ENCODE assay signal across 11 cellular contexts in the genomic region with DNA sequence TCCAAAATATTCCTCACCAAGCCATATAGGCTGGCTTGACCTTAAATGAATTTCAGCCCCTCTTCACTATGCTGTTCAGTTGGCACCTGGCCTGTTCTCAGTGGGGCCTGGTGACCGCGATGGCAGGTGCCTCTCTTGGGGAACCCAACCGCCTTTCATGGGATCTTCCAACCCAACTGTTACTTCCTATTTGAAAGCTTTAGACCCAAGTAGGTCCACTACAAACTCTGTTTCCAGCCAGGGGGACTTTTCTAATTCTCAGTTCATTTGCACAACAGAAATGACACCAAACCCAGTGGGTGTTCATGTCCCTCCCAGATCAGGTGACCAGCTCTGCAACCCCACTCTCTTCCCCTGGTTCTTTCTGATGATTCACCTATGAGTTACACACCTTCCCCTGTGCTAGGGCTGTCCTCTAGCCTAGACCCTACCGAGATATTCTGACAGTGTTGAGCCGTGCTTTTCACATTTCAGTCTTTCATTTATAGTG. TPM values are rescaled to one million over a fixed set of nuclear protein-coding genes. Genes with fewer than 3 reads are reported as not detected.
DNase-seq lines count a peak whose midpoint lies in the region; ATAC-seq and TF ChIP-seq lines count a peak whose summit lies in the region.
"Had no signal": no experiment of that assay in that cellular context is flagged by ENCODE, and none has a peak within 500 bp of the region (broad histone marks: within the 10 kb centered on the region; RNA-seq: fewer than 3 reads in every experiment).

No MANE protein-coding gene starts in this region.

- no peaks in the 10 kb centered on the region for H3K36me3 Mint-ChIP-seq in CD8-positive, alpha-beta memory T cell

- peaks cover 91% of the 10 kb centered on the region for H3K4me1 ChIP-seq in OCI-LY3 (ENCODE audit: low read length)
- no peaks in the 10 kb centered on the region for H3K4me1 ChIP-seq in thyroid gland
- H3K4me1 ChIP-seq in CD8-positive, alpha-beta memory T cell (ENCODE audit: insufficient read depth, low read length) = no peaks in the 10 kb centered on the region

- no peaks in the 10 kb centered on the region for H3K9me3 ChIP-seq in OCI-LY3 (ENCODE audit: insufficient read depth, low read length)
- H3K9me3 ChIP-seq in thyroid gland = no peaks in the 10 kb centered on the region
- no peaks in the 10 kb centered on the region for H3K9me3 ChIP-seq in CD8-positive, alpha-beta memory T cell (ENCODE audit: low read length)

- WGBS in thyroid gland, 2 donors = 92 to 95% methylated on average over 5 of the region's 5 CpGs

- DNase-seq in GM12864 (ENCODE audit: low read depth) = peak; percentile 94
- peak; percentile 51 for DNase-seq in GM19238 (ENCODE audit: insufficient read length, low spot score)
- DNase-seq in thyroid gland = no peak
- no peak for DNase-seq in CD8-positive, alpha-beta memory T cell
- DNase-seq in GM19240 (ENCODE audit: insufficient read length, low spot score) = no peak
- no peak for DNase-seq in UCSD-AML1 (lab: John Stamatoyannopoulos, UW; ENCODE audit: unreplicated experiment)
- DNase-seq: effector memory CD8-positive, alpha-beta T cell; Karpas-422; kidney had no signal

- POLR2A ChIA-PET in CD8-positive, alpha-beta memory T cell (lab: Charles Lee) = no interaction called here

- H3K79me2 ChIP-seq in OCI-LY3 (ENCODE audit: low read length) = peaks cover 15% of the 10 kb centered on the region

- H3K4me2 ChIP-seq in OCI-LY3 (ENCODE audit: low read length) = peak overlapping the region; percentile 63

- no peaks in the 10 kb centered on the region for H3K4me1 Mint-ChIP-seq in CD8-positive, alpha-beta memory T cell

- no peak for TF ChIP-seq CTCF in GM12864 (IDR thresholded peaks at IDR 0.05; ENCODE audit: low read depth, low read length, missing control alignments)
- no peak for TF ChIP-seq CTCF in OCI-LY3 (IDR thresholded peaks at IDR 0.05; ENCODE audit: low read depth, low read length)
- TF ChIP-seq CTCF in thyroid gland (IDR thresholded peaks at IDR 0.05) = no peak

- peak overlapping the region in 1 of 7 donors; percentile 17 for H3K4me3 Mint-ChIP-seq in CD8-positive, alpha-beta memory T cell
- H3K4me3 Mint-ChIP-seq: effector memory CD8-positive, alpha-beta T cell had no signal

- no peaks in the 10 kb centered on the region for H4K20me1 ChIP-seq in OCI-LY3 (ENCODE audit: insufficient read depth, low read length)

- no peak overlapping the region for H2AFZ ChIP-seq in OCI-LY3 (ENCODE audit: low read depth, low read length)

- no peaks in the 10 kb centered on the region for H3K27me3 ChIP-seq in OCI-LY3 (ENCODE audit: low read depth, low read length)
- H3K27me3 ChIP-seq in thyroid gland = no peaks in the 10 kb centered on the region
- H3K27me3 ChIP-seq in CD8-positive, alpha-beta memory T cell (ENCODE audit: insufficient read depth, low read length, poor library complexity, severe bottlenecking) = no peaks in the 10 kb centered on the region

- peak overlapping the region in 1 of 8 donors; percentile 83 for H3K27ac Mint-ChIP-seq in CD8-positive, alpha-beta memory T cell
- H3K27ac Mint-ChIP-seq: effector memory CD8-positive, alpha-beta T cell had no signal

- intact Hi-C loops in thyroid gland (cut with DNase I) = no loop called here

- no peaks in the 10 kb centered on the region for H3K9me3 Mint-ChIP-seq in CD8-positive, alpha-beta memory T cell
- H3K9me3 Mint-ChIP-seq: effector memory CD8-positive, alpha-beta T cell had no signal

- H3K9ac ChIP-seq in OCI-LY3 (ENCODE audit: low read length) = peak overlapping the region; percentile 97

- TF ChIP-seq POLR2A in thyroid gland (IDR thresholded peaks at IDR 0.05) = no peak

- ATAC-seq in HG02884 (IDR thresholded peaks at IDR 0.05; ENCODE audit: unreplicated experiment) = peak; percentile 68

- peak overlapping the region; percentile 99 for H3K27ac ChIP-seq in OCI-LY3 (ENCODE audit: low read length)
- no peak overlapping the region for H3K27ac ChIP-seq in thyroid gland
- H3K27ac ChIP-seq in CD8-positive, alpha-beta memory T cell (ENCODE audit: low read depth, low read length) = no peak overlapping the region

- H3K4me3 ChIP-seq in GM12864 (ENCODE audit: low read depth, low read length) = no peak overlapping the region; the same call in 1 of the 2 replicates
- no peak overlapping the region for H3K4me3 ChIP-seq in OCI-LY3 (ENCODE audit: low read length)
- H3K4me3 ChIP-seq in thyroid gland (replicated peaks in 1 of 3) = no peak overlapping the region
- no peak overlapping the region for H3K4me3 ChIP-seq in CD8-positive, alpha-beta memory T cell (ENCODE audit: low read length)

- CTCF ChIA-PET in CD8-positive, alpha-beta memory T cell (lab: Charles Lee) = interaction anchor here (2.1 kb wide), 1 partner anchor 9 kb away, joined by 5 read pairs; no protein-coding TSS in a partner anchor

- H3K36me3 ChIP-seq in OCI-LY3 (replicated peaks; ENCODE audit: low read depth, low read length) = no peaks in the 10 kb centered on the region
- no peaks in the 10 kb centered on the region for H3K36me3 ChIP-seq in thyroid gland
- no peaks in the 10 kb centered on the region for H3K36me3 ChIP-seq in CD8-positive, alpha-beta memory T cell (ENCODE audit: insufficient read depth, low read length)

- H3K27me3 Mint-ChIP-seq in CD8-positive, alpha-beta memory T cell = peaks cover 2 to 9% of the 10 kb centered on the region in 2 donors

RNA-seq across cellular contexts. Expression of a gene that starts 35.6 kb away (rescaled TPM):
- 100 to 1,000 TPM; 103 to 114 (median 108) TPM for total RNA-seq in thyroid gland
- total RNA-seq in CD8-positive, alpha-beta memory T cell = 100 to 1,000 TPM; 324 to 331 TPM
- polyA plus RNA-seq in CD8-positive, alpha-beta memory T cell = 187 TPM

Comparison
In these comparisons a context has a peak if more than half of its experiments do, and no peak if none do; other contexts are left out.
1. DNase-seq: peak in GM12864 (single experiment) and GM19238 (single experiment); none in thyroid gland (0 of 2), CD8-positive, alpha-beta memory T cell (0 of 5), GM19240 (single experiment) and UCSD-AML1 (single experiment).